Comparison of ENCODE assay signal across 25 cellular contexts in the genomic region with DNA sequence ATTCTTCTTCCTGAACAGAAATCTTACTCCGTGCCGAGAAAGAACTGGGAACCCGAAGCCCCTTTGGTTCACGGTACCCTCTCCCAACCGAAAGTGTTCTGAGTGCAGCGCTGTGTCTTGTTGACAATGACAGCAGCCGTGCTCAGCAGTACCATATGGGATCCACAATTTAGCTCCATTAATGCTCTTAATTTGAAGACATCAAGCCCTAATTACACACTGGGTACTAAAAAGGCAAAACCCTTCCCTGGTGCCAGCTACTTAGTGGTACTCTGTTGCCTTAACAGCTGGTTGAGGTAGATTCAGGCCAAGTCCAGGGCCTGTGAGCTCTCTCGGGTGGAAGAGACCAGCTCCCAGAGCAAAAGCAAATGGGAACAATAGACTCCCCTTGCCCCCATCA.
"Had no signal": no experiment of that assay in that cellular context is flagged by ENCODE, and none has a peak within 500 bp of the region (broad histone marks: within the 10 kb centered on the region; RNA-seq: fewer than 3 reads in every experiment).

No MANE protein-coding gene starts in this region.

- DNase-seq: activated B cell treated with CpG ODN at 0.5 μM for 24 hours; activated CD4-positive, alpha-beta T cell treated with anti-CD3 and anti-CD28 coated beads for 36 hours; activated CD4-positive, alpha-beta T cell treated with anti-CD3 and anti-CD28 coated beads, Interleukin-2, amount 50 U/mL, for 4 hours; activated CD8-positive, alpha-beta memory T cell treated with anti-CD3 and anti-CD28 coated beads for 24 hours; activated CD8-positive, alpha-beta memory T cell treated with anti-CD3 and anti-CD28 coated beads, Interleukin-2, amount 50 U/mL, for 4 hours; activated T-cell treated with anti-CD3 and anti-CD28 coated beads, Interleukin-2, amount 50 U/mL, for 24 hours; brain microvascular endothelial cell; effector memory CD4-positive, alpha-beta T cell; esophagus squamous epithelium; gastrocnemius medialis; head of caudate nucleus; hypothalamus; left colon; right cardiac atrium; stimulated activated CD4-positive, alpha-beta T cell treated with anti-CD3 and anti-CD28 coated beads, Interleukin-1b, Interleukin-23, amount 100 ng/mL, for 48 hours; stimulated activated naive CD8-positive, alpha-beta T cell treated with anti-CD3 and anti-CD28 coated beads, Interleukin-15, amount 100 ng/mL, for 72 hours; tibial artery had no signal

- H3K4me1 Mint-ChIP-seq: activated B cell treated with CpG ODN at 0.5 μM for 24 hours; activated T-helper 17 cell treated with anti-CD3 and anti-CD28 coated beads, Interleukin-2, amount 50 U/mL, for 72 hours; memory B cell; nephron had no signal

- H3K9me3 ChIP-seq: ascending aorta, esophagus squamous epithelium, gastrocnemius medialis, neutrophil, tibial artery had no signal

- H3K9me3 Mint-ChIP-seq: activated B cell treated with CpG ODN at 0.5 μM for 24 hours; activated naive CD4-positive, alpha-beta T cell treated with anti-CD3 and anti-CD28 coated beads, Interleukin-2, amount 50 U/mL, for 72 hours; activated T-cell treated with anti-CD3 and anti-CD28 coated beads, Interleukin-2, amount 50 U/mL, for 24 hours; activated T-helper 17 cell treated with anti-CD3 and anti-CD28 coated beads, Interleukin-2, amount 50 U/mL, for 72 hours; memory B cell; nephron; stimulated activated naive CD8-positive, alpha-beta T cell treated with anti-CD3 and anti-CD28 coated beads, Interleukin-15, amount 100 ng/mL, for 72 hours had no signal

- H3K27ac ChIP-seq: ascending aorta, brain microvascular endothelial cell, esophagus squamous epithelium, gastrocnemius medialis, neutrophil, parathyroid adenoma, skin epidermis, tibial artery had no signal

- H3K4me1 ChIP-seq: ascending aorta, gastrocnemius medialis, parathyroid adenoma, tibial artery had no signal

- H3K27ac Mint-ChIP-seq: activated B cell treated with CpG ODN at 0.5 μM for 24 hours; activated CD4-positive, alpha-beta T cell treated with anti-CD3 and anti-CD28 coated beads for 36 hours; activated naive CD4-positive, alpha-beta T cell treated with anti-CD3 and anti-CD28 coated beads, Interleukin-2, amount 50 U/mL, for 72 hours; activated T-cell treated with anti-CD3 and anti-CD28 coated beads, Interleukin-2, amount 50 U/mL, for 24 hours; activated T-helper 17 cell treated with anti-CD3 and anti-CD28 coated beads, Interleukin-2, amount 50 U/mL, for 72 hours; memory B cell; nephron had no signal

- H3K4me3 Mint-ChIP-seq: activated B cell treated with CpG ODN at 0.5 μM for 24 hours; activated CD4-positive, alpha-beta T cell treated with anti-CD3 and anti-CD28 coated beads for 36 hours; activated T-cell treated with anti-CD3 and anti-CD28 coated beads, Interleukin-2, amount 50 U/mL, for 24 hours; activated T-helper 17 cell treated with anti-CD3 and anti-CD28 coated beads, Interleukin-2, amount 50 U/mL, for 72 hours; memory B cell; nephron; stimulated activated naive CD8-positive, alpha-beta T cell treated with anti-CD3 and anti-CD28 coated beads, Interleukin-15, amount 100 ng/mL, for 72 hours had no signal

- H3K27me3 Mint-ChIP-seq: activated B cell treated with CpG ODN at 0.5 μM for 24 hours; activated CD4-positive, alpha-beta T cell treated with anti-CD3 and anti-CD28 coated beads for 36 hours; activated T-cell treated with anti-CD3 and anti-CD28 coated beads, Interleukin-2, amount 50 U/mL, for 24 hours; activated T-helper 17 cell treated with anti-CD3 and anti-CD28 coated beads, Interleukin-2, amount 50 U/mL, for 72 hours; memory B cell; stimulated activated naive CD8-positive, alpha-beta T cell treated with anti-CD3 and anti-CD28 coated beads, Interleukin-15, amount 100 ng/mL, for 72 hours had no signal

- H3K9ac ChIP-seq: parathyroid adenoma had no signal

- ATAC-seq: activated CD4-positive, alpha-beta T cell treated with anti-CD3 and anti-CD28 coated beads for 36 hours; activated naive CD4-positive, alpha-beta T cell treated with anti-CD3 and anti-CD28 coated beads, Interleukin-2, amount 50 U/mL, for 72 hours; activated T-helper 17 cell treated with anti-CD3 and anti-CD28 coated beads, Interleukin-2, amount 50 U/mL, for 72 hours; gastrocnemius medialis; left colon; right cardiac atrium; stimulated activated naive CD8-positive, alpha-beta T cell treated with anti-CD3 and anti-CD28 coated beads, Interleukin-15, amount 100 ng/mL, for 72 hours had no signal

- H3K4me3 ChIP-seq: ascending aorta, esophagus squamous epithelium, gastrocnemius medialis, skin epidermis, tibial artery had no signal

- H3K27me3 ChIP-seq: ascending aorta, brain microvascular endothelial cell, esophagus squamous epithelium, gastrocnemius medialis, neutrophil, tibial artery had no signal
